In the genomic region with DNA sequence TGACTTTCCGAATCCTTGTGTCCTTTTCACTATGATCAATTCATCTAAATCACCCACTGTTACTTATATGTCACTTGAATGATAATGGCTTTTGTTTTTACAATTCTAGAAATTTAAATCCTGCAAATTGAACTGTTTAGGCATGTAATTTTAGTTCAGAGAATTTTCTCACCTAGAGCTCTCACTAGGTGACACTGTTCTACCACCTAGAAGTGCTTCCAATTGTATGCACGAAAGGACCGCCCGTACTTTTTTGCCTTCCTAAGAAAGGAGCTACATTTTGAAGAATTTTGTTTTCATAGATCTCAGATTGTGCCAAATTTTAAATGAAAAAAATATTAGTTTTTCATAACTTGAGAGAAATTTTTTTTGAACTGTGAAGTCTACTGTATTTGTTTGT, we compare ENCODE assay signal across 13 cellular contexts.
DNase-seq lines count a peak whose midpoint lies in the region; ATAC-seq and TF ChIP-seq lines count a peak whose summit lies in the region.
"Had no signal": no experiment of that assay in that cellular context is flagged by ENCODE, and none has a peak within 500 bp of the region (broad histone marks: within the 10 kb centered on the region; RNA-seq: fewer than 3 reads in every experiment).

No MANE protein-coding gene starts in this region.

- in situ Hi-C loops in transverse colon (cut with MboI; ENCODE audit: low pct_ligation_motif_present in 1 of 4, low pct_unique_long_range_greater_than_20kb in 1 of 4, low sequenced_read_pairs in 3 of 4), result loop anchor here in 2 of 4 donors (25.0 kb wide), 1 partner anchor 392 kb away; no protein-coding TSS in a partner anchor

- POLR2A ChIA-PET in PC-3 (lab: Charles Lee; ENCODE audit: unreplicated experiment), result no interaction called here

- H3K9me2 ChIP-seq in PC-3 (replicated peaks; ENCODE audit: low read length), result no peaks in the 10 kb centered on the region

- no peak overlapping the region for H3K9ac ChIP-seq in PC-3 (ENCODE audit: low read length)

- no peak overlapping the region for H3K27ac ChIP-seq in heart right ventricle
- no peak overlapping the region for H3K27ac ChIP-seq in PC-3 (ENCODE audit: low read length)
- no peak overlapping the region for H3K27ac ChIP-seq in transverse colon
- H3K27ac ChIP-seq: tibial nerve had no signal

- no TSS peak for BruUV-seq in PC-3 (replicated peaks; lab: Mats Ljungman, UMichigan)

- no peaks in the 10 kb centered on the region for H3F3A ChIP-seq in PC-3 (ENCODE audit: low read length, unreplicated experiment)

- no peaks in the 10 kb centered on the region for H3K79me2 ChIP-seq in PC-3 (ENCODE audit: low read length)

- WGBS in heart right ventricle, 2 donors, result 41 to 45% methylated on average over 4 of the region's 4 CpGs
- 35 to 44% methylated on average over 4 of the region's 4 CpGs for WGBS in transverse colon (ENCODE audit: low coverage in 1 of 2), 2 donors

- H4K20me1 ChIP-seq in PC-3 (ENCODE audit: low read length), result no peaks in the 10 kb centered on the region

- intact Hi-C loops in heart right ventricle (cut with DNase I) (loop anchor here in 6 of 10 donors (2.0 to 10.0 kb wide), 4 partner anchors 389 to 689 kb away; a partner anchor contains a TSS), Right ventricle myocardium superior (cut with DNase I) (loop anchor here (5.0 kb wide), 1 partner anchor 392 kb away; no protein-coding TSS in a partner anchor), PC-3 (cut with micrococcal nuclease) (loop anchor here (1.0 to 2.0 kb wide), 3 partner anchors 148 to 393 kb away; no protein-coding TSS in a partner anchor), transverse colon (cut with DNase I; ENCODE audit: low total_unique reads) (no loop called here)

- TF ChIP-seq CTCF in heart right ventricle (IDR thresholded peaks at IDR 0.05) (peak in 7 of 9 donors; percentile 33 to 65 (median 53)), PC-3 (conservative IDR thresholded peaks at IDR 0.05; ENCODE audit: low read depth, low read length) (peak; percentile 40; the same call in 1 of the 2 replicates), fibroblast of pulmonary artery (IDR thresholded peaks at IDR 0.05; ENCODE audit: low read length, missing control alignments) (no peak), transverse colon (IDR thresholded peaks at IDR 0.05) (peak in 3 of 5 experiments; percentile 34 to 47 (median 36))

- CTCF ChIA-PET in PC-3 (lab: Charles Lee), result interaction anchor here (0.5 to 1.6 kb wide), 3 partner anchors 41 to 555 kb away, joined by 3 to 9 read pairs (median 3); no protein-coding TSS in a partner anchor

- H3K36me3 ChIP-seq in heart right ventricle (no peaks in the 10 kb centered on the region), PC-3 (ENCODE audit: low read depth, low read length) (no peaks in the 10 kb centered on the region), transverse colon (no peaks in the 10 kb centered on the region)
- H3K36me3 ChIP-seq: tibial nerve had no signal

- H3K4me1 ChIP-seq in heart right ventricle, result no peaks in the 10 kb centered on the region
- no peaks in the 10 kb centered on the region for H3K4me1 ChIP-seq in PC-3 (ENCODE audit: insufficient read depth, low read length)
- H3K4me1 ChIP-seq in transverse colon, result no peaks in the 10 kb centered on the region
- H3K4me1 ChIP-seq: tibial nerve had no signal

- no peak for DNase-seq in heart right ventricle
- no peak for DNase-seq in Right ventricle myocardium superior
- no peak for DNase-seq in PC-3
- DNase-seq in fibroblast of pulmonary artery (ENCODE audit: low read depth), result peak; percentile 2
- no peak for DNase-seq in transverse colon
- no peak for DNase-seq in dermis blood vessel endothelial cell
- no peak for DNase-seq in mucosa of gallbladder (ENCODE audit: low spot score)
- DNase-seq in HCEC 1CT, result no peak
- DNase-seq: NCI-H1694 treated with DMSO at 0.1 percent for 48 hours, SIG-M5, small intestine had no signal

- H2AFZ ChIP-seq in PC-3 (ENCODE audit: low read length), result no peak overlapping the region

- TF ChIP-seq EP300 in transverse colon (IDR thresholded peaks at IDR 0.05; ENCODE audit: low read depth), result no peak

- no peak for TF ChIP-seq POLR2A in transverse colon (IDR thresholded peaks at IDR 0.05)

- H3K27me3 ChIP-seq in heart right ventricle, result no peaks in the 10 kb centered on the region
- H3K27me3 ChIP-seq in PC-3 (ENCODE audit: low read length), result no peaks in the 10 kb centered on the region
- no peaks in the 10 kb centered on the region for H3K27me3 ChIP-seq in transverse colon
- H3K27me3 ChIP-seq: tibial nerve had no signal

- ATAC-seq in heart right ventricle, result no peak
- ATAC-seq in Right ventricle myocardium superior (ENCODE audit: poor library complexity), result no peak
- no peak for ATAC-seq in PC-3
- ATAC-seq: esophagus mucosa had no signal

- H3K9me3 ChIP-seq in heart right ventricle (peaks cover 0 to 5% (median 0%) of the 10 kb centered on the region in 11 donors), PC-3 (ENCODE audit: low read length) (no peaks in the 10 kb centered on the region), transverse colon (no peaks in the 10 kb centered on the region)
- H3K9me3 ChIP-seq: tibial nerve had no signal

- H3K4me3 ChIP-seq in heart right ventricle (no peak overlapping the region), PC-3 (ENCODE audit: low read length) (no peak overlapping the region), fibroblast of pulmonary artery (replicated peaks; ENCODE audit: low read depth, low read length) (no peak overlapping the region), transverse colon (no peak overlapping the region)
- H3K4me3 ChIP-seq: tibial nerve had no signal

- H3K4me2 ChIP-seq in PC-3 (ENCODE audit: low read length), result no peak overlapping the region
